In genomic region chr3:11379238-11379823, GRCh38 we compare ENCODE assay signal across 8 cellular contexts.
DNase-seq lines count a peak whose midpoint lies in the region; ATAC-seq, FAIRE-seq and TF ChIP-seq lines count a peak whose summit lies in the region.

No MANE protein-coding gene starts in this region.

- 41% methylated on average over 2 of the region's 2 CpGs for WGBS in right lobe of liver (ENCODE audit: insufficient coverage, low coverage, low lambda C conversion rate, missing lambda C conversion rate)

- peak; percentile 25 for DNase-seq in GM12865 (ENCODE audit: low read depth)
- DNase-seq in NCI-H774 (lab: John Stamatoyannopoulos, UW), result peak; percentile 5
- peak; percentile 85 for DNase-seq in choroid plexus epithelial cell (ENCODE audit: low read depth)
- no peak for DNase-seq in right lobe of liver
- DNase-seq in NCI-H187 treated with DMSO at 0.1 percent for 48 hours (lab: John Stamatoyannopoulos, UW), result no peak

- TF ChIP-seq CTCF in GM12865 (IDR thresholded peaks at IDR 0.05; ENCODE audit: insufficient read depth, low read depth, low read length, missing control alignments) (peak; percentile 20), choroid plexus epithelial cell (conservative IDR thresholded peaks at IDR 0.05; ENCODE audit: low read depth, low read length) (peak; percentile 57), right lobe of liver (IDR thresholded peaks at IDR 0.05) (peak; percentile 59 to 73 (median 62))

- peak; percentile 70 to 87 (median 77) for ATAC-seq in right lobe of liver
- no peak for ATAC-seq in HG02938 (IDR thresholded peaks at IDR 0.05; ENCODE audit: unreplicated experiment)
- ATAC-seq in GM18517 (IDR thresholded peaks at IDR 0.05; ENCODE audit: unreplicated experiment), result no peak

- H3K4me3 ChIP-seq in GM12865 (ENCODE audit: low read depth, low read length) (no peak overlapping the region), choroid plexus epithelial cell (ENCODE audit: low read depth, low read length) (no peak overlapping the region), right lobe of liver (no peak overlapping the region)

- no peak overlapping the region for H3K27ac ChIP-seq in right lobe of liver

- peak; percentile 96 for FAIRE-seq in A204.1 (lab: Jason Lieb, UNC)

- H3K36me3 ChIP-seq in right lobe of liver, result no peaks in the 10 kb centered on the region

- no peaks in the 10 kb centered on the region for H3K4me1 ChIP-seq in right lobe of liver

- no peak for TF ChIP-seq POLR2A in right lobe of liver (IDR thresholded peaks at IDR 0.05)

- no peaks in the 10 kb centered on the region for H3K27me3 ChIP-seq in right lobe of liver

- intact Hi-C loops in right lobe of liver (cut with DNase I), result loop anchor here in 1 of 2 donors (10.0 kb wide), 1 partner anchor 275 kb away; no protein-coding TSS in a partner anchor

- H3K9me3 ChIP-seq in right lobe of liver, result no peaks in the 10 kb centered on the region

Comparison
In these comparisons a context has a peak if more than half of its experiments do, and no peak if none do; other contexts are left out.
1. DNase-seq: peak in GM12865 (single experiment), NCI-H774 (single experiment) and choroid plexus epithelial cell (single experiment); none in right lobe of liver (0 of 3) and NCI-H187 treated with DMSO at 0.1 percent for 48 hours (single experiment).
2. ATAC-seq: peak in right lobe of liver (4 of 4); none in HG02938 (single experiment) and GM18517 (single experiment).
3. Peak in every context shown above with its lines, with median percentiles within 50 percentile points of each other: CTCF ChIP-seq.